ENCODE assay signal across 21 cellular contexts in genomic region chr4:76657443-76657842, GRCh38.
DNase-seq lines count a peak whose midpoint lies in the region; ATAC-seq, FAIRE-seq and TF ChIP-seq lines count a peak whose summit lies in the region.
"Had no signal": no experiment of that assay in that cellular context is flagged by ENCODE, and none has a peak within 500 bp of the region (broad histone marks: within the 10 kb centered on the region; RNA-seq: fewer than 3 reads in every experiment).

No MANE protein-coding gene starts in this region.

- no peak for FAIRE-seq in A549 (lab: Jason Lieb, UNC)
- FAIRE-seq: G401.6 had no signal

- no peak for TF ChIP-seq POLR2A in A549 (IDR thresholded peaks at IDR 0.05; ENCODE audit: low read length)
- no peak for TF ChIP-seq POLR2A in erythroblast (IDR thresholded peaks at IDR 0.05; ENCODE audit: low read length)

- H3K79me2 ChIP-seq in GM23248 (ENCODE audit: insufficient read depth) (no peaks in the 10 kb centered on the region), hepatocyte (peaks cover 9% of the 10 kb centered on the region)

- no peak overlapping the region for H3K4me3 ChIP-seq in A549
- no peak overlapping the region for H3K4me3 ChIP-seq in GM23248
- no peak overlapping the region for H3K4me3 ChIP-seq in hepatocyte
- H3K4me3 ChIP-seq: lower lobe of right lung had no signal

- CTCF ChIA-PET in A549 (lab: Yijun Ruan, JAX) = no interaction called here

- WGBS in A549 (ENCODE audit: missing lambda C conversion rate) = 88% methylated on average over 2 of the region's 2 CpGs
- 96 to 100% methylated on average over 2 of the region's 2 CpGs for WGBS in GM23248 (ENCODE audit: low coverage in 1 of 2, low lambda C conversion rate in 2 of 2, missing lambda C conversion rate in 2 of 2), 2 experiments
- 94% methylated on average over 2 of the region's 2 CpGs for whole genome bisulfite sequencing in hepatocyte (ENCODE audit: low lambda C conversion rate, missing lambda C conversion rate)

- POLR2A ChIA-PET in A549 (lab: Yijun Ruan, JAX) = no interaction called here

- no peaks in the 10 kb centered on the region for H4K20me1 ChIP-seq in GM23248 (ENCODE audit: insufficient read depth)
- no peaks in the 10 kb centered on the region for H4K20me1 ChIP-seq in hepatocyte (ENCODE audit: insufficient read depth, poor library complexity, severe bottlenecking)

- H3K4me2 ChIP-seq in A549 (no peak overlapping the region), GM23248 (ENCODE audit: unreplicated experiment) (peak overlapping the region; percentile 58), hepatocyte (no peak overlapping the region)

- TF ChIP-seq EP300 in A549 (IDR thresholded peaks at IDR 0.05) = no peak

- H3K27me3 ChIP-seq in GM23248 (replicated peaks; ENCODE audit: insufficient read depth) = no peaks in the 10 kb centered on the region
- H3K27me3 ChIP-seq in hepatocyte = no peaks in the 10 kb centered on the region

- H2AFZ ChIP-seq in GM23248 = no peak overlapping the region
- H2AFZ ChIP-seq in hepatocyte = no peak overlapping the region

- no peak overlapping the region for H3K9ac ChIP-seq in GM23248

- peaks cover 13% of the 10 kb centered on the region for H3K4me1 ChIP-seq in A549
- peaks cover 49% of the 10 kb centered on the region for H3K4me1 ChIP-seq in GM23248 (ENCODE audit: insufficient read depth)
- peaks cover 11% of the 10 kb centered on the region for H3K4me1 ChIP-seq in hepatocyte (ENCODE audit: insufficient read depth)
- H3K4me1 ChIP-seq: lower lobe of right lung had no signal

- no peaks in the 10 kb centered on the region for H3K36me3 ChIP-seq in GM23248 (ENCODE audit: low read depth)
- H3K36me3 ChIP-seq in hepatocyte (replicated peaks; ENCODE audit: insufficient read depth, low read depth) = no peaks in the 10 kb centered on the region
- H3K36me3 ChIP-seq: lower lobe of right lung had no signal

- intact Hi-C loops in posterior cingulate gyrus (cut with DNase I) = no loop called here

- peaks cover 32% of the 10 kb centered on the region for H3F3A ChIP-seq in GM23248 (ENCODE audit: insufficient read depth)

- ATAC-seq in A549 (no peak), SK-N-SH treated with all-trans-retinoic acid at 6 μM for 48 hours (peak; percentile 9)
- ATAC-seq: activated T-cell treated with anti-CD3 and anti-CD28 coated beads, Interleukin-2, amount 50 U/mL, for 4 hours; lower lobe of right lung had no signal

- TF ChIP-seq RAD21 in A549 (conservative IDR thresholded peaks at IDR 0.05 in 1 of 2, IDR thresholded peaks at IDR 0.05 in 1 of 2) = peak; percentile 19 to 22; a peak in 4 of 5 replicates

- TF ChIP-seq CTCF in A549 (IDR thresholded peaks at IDR 0.05) (no peak), hepatocyte (IDR thresholded peaks at IDR 0.05; ENCODE audit: poor library complexity) (no peak)

- DNase-seq in A549 (ENCODE audit: low read depth in 1 of 2, low spot score in 1 of 2) (no peak), GM23248 (no peak), hepatocyte (ENCODE audit: low spot score) (no peak), amniotic stem cell (lab: John Stamatoyannopoulos, UW) (no peak), posterior cingulate gyrus (no peak), erythroblast (lab: John Stamatoyannopoulos, UW) (no peak)
- DNase-seq in activated naive CD4-positive, alpha-beta T cell treated with Interleukin-2 at 50 U/mL for 16 hours = no peak
- DNase-seq: activated CD4-positive, CD25-positive, alpha-beta regulatory T cell; activated naive CD4-positive, alpha-beta T cell treated with anti-CD3 and anti-CD28 coated beads, Interleukin-2, amount 50 U/mL, for 16 hours; activated T-cell treated with anti-CD3 and anti-CD28 coated beads, Interleukin-2, amount 50 U/mL, for 4 hours; CD4-positive, CD25-positive, alpha-beta regulatory T cell; cortex of kidney; DMS 273 treated with DMSO at 0.1 percent for 48 hours; hippocampal formation; lower lobe of right lung; NCI-H1092; NCI-H2081; occipital lobe; T1000 had no signal

- H3K9me3 ChIP-seq in A549 (no peaks in the 10 kb centered on the region), GM23248 (ENCODE audit: low read depth) (no peaks in the 10 kb centered on the region), hepatocyte (ENCODE audit: low read depth) (no peaks in the 10 kb centered on the region)
- H3K9me3 ChIP-seq: lower lobe of right lung had no signal

- H3K9me2 ChIP-seq in GM23248 (ENCODE audit: insufficient read depth) (no peaks in the 10 kb centered on the region), hepatocyte (replicated peaks; ENCODE audit: insufficient read depth) (no peaks in the 10 kb centered on the region)

- in situ Hi-C loops in GM23248 (cut with MboI) = no loop called here

- H3K27ac ChIP-seq in A549 (no peak overlapping the region; a peak in 1 of 6 replicates), GM23248 (peak overlapping the region; percentile 78), hepatocyte (peak overlapping the region; percentile 50)
- H3K27ac ChIP-seq: lower lobe of right lung had no signal

TF ChIP-seq in A549, 52 proteins besides CTCF, POLR2A, EP300 and RAD21 (continues in another document):
- TF ChIP-seq BHLHE40 (IDR thresholded peaks at IDR 0.05; ENCODE audit: low read depth, low read length) (no peak), CEBPB (IDR thresholded peaks at IDR 0.05) (no peak), RARB (CRISPR knock-in tag; IDR thresholded peaks at IDR 0.05) (no peak), NR3C1 (IDR thresholded peaks at IDR 0.05) (no peak), HOXB5 (CRISPR knock-in tag; IDR thresholded peaks at IDR 0.05) (no peak), BCL3 (IDR thresholded peaks at IDR 0.05) (no peak), CHD4 (IDR thresholded peaks at IDR 0.05; ENCODE audit: borderline replicate concordance) (no peak), FOSL2 (IDR thresholded peaks at IDR 0.05) (no peak), FOSL2 (CRISPR knock-in tag; IDR thresholded peaks at IDR 0.05) (no peak), MAZ (IDR thresholded peaks at IDR 0.05; ENCODE audit: borderline replicate concordance, low read depth, low read length) (no peak), FOXS1 (CRISPR knock-in tag; IDR thresholded peaks at IDR 0.05) (no peak), MAFK (IDR thresholded peaks at IDR 0.05; ENCODE audit: partially characterized antibody) (no peak), ATOH8 (CRISPR knock-in tag; IDR thresholded peaks at IDR 0.05; ENCODE audit: low read depth) (no peak), EHF (CRISPR knock-in tag; IDR thresholded peaks at IDR 0.05) (no peak), HOXA7 (CRISPR knock-in tag; IDR thresholded peaks at IDR 0.05) (no peak)

TF ChIP-seq in SK-N-SH treated with all-trans-retinoic acid at 6 μM for 48 hours, 23 proteins besides CTCF, POLR2A, EP300 and RAD21:
- TF ChIP-seq ARNTL (CRISPR knock-in tag; IDR thresholded peaks at IDR 0.05; ENCODE audit: borderline replicate concordance, low read depth) = no peak
- no peak for TF ChIP-seq ZFP30 (CRISPR knock-in tag; IDR thresholded peaks at IDR 0.05)
- TF ChIP-seq ZNF8 (CRISPR knock-in tag; IDR thresholded peaks at IDR 0.05) = no peak
- no peak for TF ChIP-seq ZNF565 (CRISPR knock-in tag; conservative IDR thresholded peaks at IDR 0.05; ENCODE audit: low read depth)
- TF ChIP-seq TOX (CRISPR knock-in tag; IDR thresholded peaks at IDR 0.05; ENCODE audit: borderline replicate concordance) = no peak
- TF ChIP-seq ZC3H10 (CRISPR knock-in tag; IDR thresholded peaks at IDR 0.05) = no peak
- no peak for TF ChIP-seq OSR1 (CRISPR knock-in tag; IDR thresholded peaks at IDR 0.05)
- no peak for TF ChIP-seq GLIS3 (CRISPR knock-in tag; IDR thresholded peaks at IDR 0.05)
- no peak for TF ChIP-seq CREB5 (CRISPR knock-in tag; IDR thresholded peaks at IDR 0.05; ENCODE audit: low read depth)
- TF ChIP-seq CSDC2 (CRISPR knock-in tag; IDR thresholded peaks at IDR 0.05) = no peak
TF ChIP-seq in SK-N-SH treated with all-trans-retinoic acid at 6 μM for 48 hours: peak in this region for 0.

Comparison
In these comparisons a context has a peak if more than half of its experiments do, and no peak if none do; other contexts are left out.
1. H3K27ac ChIP-seq: peak in GM23248 (single experiment) and hepatocyte (single experiment); none in A549 (0 of 2).